In genomic region chr2:32376756-32377155, GRCh38 we compare ENCODE assay signal across 16 cellular contexts. TPM values are rescaled to one million over a fixed set of nuclear protein-coding genes. Genes with fewer than 3 reads are reported as not detected.
DNase-seq lines count a peak whose midpoint lies in the region; ATAC-seq and TF ChIP-seq lines count a peak whose summit lies in the region.
"Had no signal": no experiment of that assay in that cellular context is flagged by ENCODE, and none has a peak within 500 bp of the region (broad histone marks: within the 10 kb centered on the region; RNA-seq: fewer than 3 reads in every experiment).

No MANE protein-coding gene starts in this region.

- no peaks in the 10 kb centered on the region for H3K9me3 Mint-ChIP-seq in MCF 10A (ENCODE audit: unreplicated experiment)

- H3K4me1 Mint-ChIP-seq in MCF 10A (ENCODE audit: insufficient read depth, unreplicated experiment) (peaks cover 19% of the 10 kb centered on the region), T-helper 17 cell (peaks cover 24% of the 10 kb centered on the region)

- dilution Hi-C loops in mammary epithelial cell (cut with HindIII; ENCODE audit: low sequenced_read_pairs) = no loop called here

- H3F3A ChIP-seq in smooth muscle cell (ENCODE audit: low read depth) = peaks cover 13% of the 10 kb centered on the region

- TF ChIP-seq CTCF in mammary epithelial cell (conservative IDR thresholded peaks at IDR 0.05 in 1 of 2, IDR thresholded peaks at IDR 0.05 in 1 of 2; ENCODE audit: extremely low read depth in 1 of 2, insufficient read depth in 1 of 2, low read depth in 1 of 2, low read length in 2 of 2) = no peak
- no peak for TF ChIP-seq CTCF in MCF 10A (IDR thresholded peaks at IDR 0.05; ENCODE audit: unreplicated experiment)
- TF ChIP-seq CTCF in KMS-11 (conservative IDR thresholded peaks at IDR 0.05; ENCODE audit: low read depth, low read length) = no peak
- no peak for TF ChIP-seq CTCF in smooth muscle cell (IDR thresholded peaks at IDR 0.05; ENCODE audit: borderline replicate concordance, insufficient read depth, poor library complexity, severe bottlenecking)
- no peak for TF ChIP-seq CTCF in lower lobe of right lung (IDR thresholded peaks at IDR 0.05)

- H3K9ac ChIP-seq in mammary epithelial cell (ENCODE audit: insufficient read depth, low read length) (peak overlapping the region; percentile 13), KMS-11 (no peak overlapping the region), smooth muscle cell (ENCODE audit: low read depth) (no peak overlapping the region)

- BruUV-seq in mammary epithelial cell (replicated peaks; lab: Mats Ljungman, UMichigan) = no TSS peak
- no TSS peak for BruUV-seq in MCF 10A (replicated peaks; lab: Mats Ljungman, UMichigan)

- H3K27ac ChIP-seq in mammary epithelial cell (ENCODE audit: insufficient read depth, low read depth, low read length) = no peak overlapping the region
- no peak overlapping the region for H3K27ac ChIP-seq in KMS-11
- no peak overlapping the region for H3K27ac ChIP-seq in smooth muscle cell (ENCODE audit: low read depth)
- H3K27ac ChIP-seq in lower lobe of right lung = no peak overlapping the region
- H3K27ac ChIP-seq: SJCRH30 had no signal

- H3K4me3 ChIP-seq in mammary epithelial cell (replicated peaks in 1 of 3; ENCODE audit: insufficient read depth in 1 of 3, low read depth in 2 of 3, low read length in 3 of 3) = no peak overlapping the region
- no peak overlapping the region for H3K4me3 ChIP-seq in KMS-11 (IDR thresholded peaks at IDR 0.05; ENCODE audit: insufficient read depth, low read depth, low read length)
- H3K4me3 ChIP-seq in smooth muscle cell = no peak overlapping the region
- no peak overlapping the region for H3K4me3 ChIP-seq in lower lobe of right lung
- H3K4me3 ChIP-seq: SJCRH30 had no signal

- POLR2A ChIA-PET in MCF 10A (lab: Yijun Ruan, JAX) = interaction anchor here (0.5 to 0.8 kb wide), 2 partner anchors 20 to 1273 kb away, joined by 3 to 4 read pairs; no protein-coding TSS in a partner anchor

- in situ Hi-C loops in mammary epithelial cell (cut with MboI; ENCODE audit: low sequenced_read_pairs in 2 of 2) = no loop called here

- intact Hi-C loops in mammary epithelial cell (cut with micrococcal nuclease) = no loop called here
- intact Hi-C loops in MCF 10A (cut with micrococcal nuclease) = no loop called here
- intact Hi-C loops in lower lobe of right lung (cut with DNase I) = no loop called here

- H3K4me3 Mint-ChIP-seq in MCF 10A (ENCODE audit: unreplicated experiment) = no peak overlapping the region
- no peak overlapping the region for H3K4me3 Mint-ChIP-seq in T-helper 17 cell

- CTCF ChIA-PET in mammary epithelial cell (lab: Charles Lee; ENCODE audit: low non-redundant PET) = no interaction called here
- CTCF ChIA-PET in MCF 10A (lab: Yijun Ruan, JAX) = no interaction called here

- peaks cover 3% of the 10 kb centered on the region for H4K20me1 ChIP-seq in mammary epithelial cell (ENCODE audit: insufficient read depth, low read length)
- H4K20me1 ChIP-seq in KMS-11 (ENCODE audit: insufficient read depth) = peaks cover 60% of the 10 kb centered on the region
- peaks cover 99% of the 10 kb centered on the region for H4K20me1 ChIP-seq in smooth muscle cell (ENCODE audit: low read depth)

- peaks cover 94% of the 10 kb centered on the region for H3K79me2 ChIP-seq in mammary epithelial cell (ENCODE audit: insufficient read depth, low read length)
- peaks cover 97% of the 10 kb centered on the region for H3K79me2 ChIP-seq in KMS-11 (ENCODE audit: insufficient read depth, low read depth)
- peaks cover 96% of the 10 kb centered on the region for H3K79me2 ChIP-seq in smooth muscle cell (ENCODE audit: low read depth)

- ATAC-seq in T-helper 17 cell (no peak), lower lobe of right lung (no peak), HG03025 (IDR thresholded peaks at IDR 0.05; ENCODE audit: low FRiP score, unreplicated experiment) (no peak), GM18870 (IDR thresholded peaks at IDR 0.05; ENCODE audit: unreplicated experiment) (no peak)

- DNase-seq in mammary epithelial cell = no peak
- no peak for DNase-seq in MCF 10A (ENCODE audit: unreplicated experiment)
- no peak for DNase-seq in T-helper 17 cell
- no peak for DNase-seq in smooth muscle cell (lab: John Stamatoyannopoulos, UW; ENCODE audit: unreplicated experiment)
- no peak for DNase-seq in lower lobe of right lung
- DNase-seq: C1 segment of cervical spinal cord, KG1, NCI-H1105, NCI-H1694 treated with DMSO at 0.1 percent for 48 hours, NCI-H2107, NCI-H226, NCI-H526, SJCRH30 had no signal

- H3K9me3 ChIP-seq in mammary epithelial cell (replicated peaks; ENCODE audit: insufficient read depth, low read length) (no peaks in the 10 kb centered on the region), T-helper 17 cell (ENCODE audit: control insufficient read depth, low read length, poor library complexity, severe bottlenecking) (no peaks in the 10 kb centered on the region), smooth muscle cell (replicated peaks; ENCODE audit: low read depth) (no peaks in the 10 kb centered on the region), lower lobe of right lung (no peaks in the 10 kb centered on the region)
- H3K9me3 ChIP-seq: SJCRH30 had no signal

- peak overlapping the region; percentile 23 for H3K4me2 ChIP-seq in mammary epithelial cell (ENCODE audit: insufficient read depth, low read depth, low read length)
- peak overlapping the region; percentile 67 for H3K4me2 ChIP-seq in KMS-11
- H3K4me2 ChIP-seq in smooth muscle cell = peak overlapping the region; percentile 40

- H3K27me3 ChIP-seq in mammary epithelial cell (ENCODE audit: insufficient read depth, low read length) (no peaks in the 10 kb centered on the region), KMS-11 (ENCODE audit: insufficient read depth, low read depth) (no peaks in the 10 kb centered on the region), smooth muscle cell (ENCODE audit: low read depth) (no peaks in the 10 kb centered on the region), lower lobe of right lung (ENCODE audit: low read depth) (no peaks in the 10 kb centered on the region)
- H3K27me3 ChIP-seq: SJCRH30 had no signal

- H3K36me3 ChIP-seq in mammary epithelial cell (ENCODE audit: insufficient read depth, low read length) (peaks cover 7% of the 10 kb centered on the region), KMS-11 (ENCODE audit: insufficient read depth) (no peaks in the 10 kb centered on the region), smooth muscle cell (ENCODE audit: low read depth) (no peaks in the 10 kb centered on the region), lower lobe of right lung (peaks cover 5% of the 10 kb centered on the region)

- H2AFZ ChIP-seq in mammary epithelial cell (ENCODE audit: low read depth, low read length) = no peak overlapping the region
- H2AFZ ChIP-seq in KMS-11 (ENCODE audit: low read depth) = no peak overlapping the region
- H2AFZ ChIP-seq in smooth muscle cell (ENCODE audit: low read depth) = no peak overlapping the region

- peaks cover 30% of the 10 kb centered on the region for H3K36me3 Mint-ChIP-seq in MCF 10A (ENCODE audit: insufficient read depth, unreplicated experiment)
- peaks cover 3% of the 10 kb centered on the region for H3K36me3 Mint-ChIP-seq in T-helper 17 cell (ENCODE audit: low read depth)

- H3K27ac Mint-ChIP-seq in MCF 10A (ENCODE audit: low read depth, unreplicated experiment) (no peak overlapping the region), T-helper 17 cell (peak overlapping the region; percentile 27)

- no peaks in the 10 kb centered on the region for H3K27me3 Mint-ChIP-seq in MCF 10A (ENCODE audit: insufficient read depth, unreplicated experiment)
- no peaks in the 10 kb centered on the region for H3K27me3 Mint-ChIP-seq in T-helper 17 cell

- H3K4me1 ChIP-seq in mammary epithelial cell (ENCODE audit: insufficient read depth, low read length) (no peaks in the 10 kb centered on the region), KMS-11 (ENCODE audit: low read depth, poor library complexity, severe bottlenecking) (peaks cover 56% of the 10 kb centered on the region), smooth muscle cell (ENCODE audit: low read depth) (peaks cover 3% of the 10 kb centered on the region), lower lobe of right lung (peaks cover 25% of the 10 kb centered on the region)
- H3K4me1 ChIP-seq: SJCRH30 had no signal

RNA-seq across cellular contexts. Expression of gene BIRC6, which starts 19.9 kb away (rescaled TPM):
- total RNA-seq in mammary epithelial cell (100 to 1,000 TPM in 1 of 2 donors, 10 to 100 TPM in 1; 82.0 to 169 TPM), MCF 10A (2022) (69.6 and 81.1 TPM in 2 replicates), T-helper 17 cell (100 to 1,000 TPM; 147 to 148 TPM), smooth muscle cell (79.8 and 92.3 TPM in 2 replicates), lower lobe of right lung (88.3 TPM)
- polyA plus RNA-seq in mammary epithelial cell (29.0 TPM), smooth muscle cell (12.4 and 19.1 TPM in 2 replicates)
- polyA minus RNA-seq in mammary epithelial cell = 614 TPM
